Comparison of ENCODE assay signal across 12 cellular contexts in genomic region chr20:14264869-14265268, GRCh38.
DNase-seq lines count a peak whose midpoint lies in the region; ATAC-seq and TF ChIP-seq lines count a peak whose summit lies in the region.
"Had no signal": no experiment of that assay in that cellular context is flagged by ENCODE, and none has a peak within 500 bp of the region (broad histone marks: within the 10 kb centered on the region; RNA-seq: fewer than 3 reads in every experiment).

No MANE protein-coding gene starts in this region.

- H3K36me3 ChIP-seq in left lung = no peaks in the 10 kb centered on the region
- no peaks in the 10 kb centered on the region for H3K36me3 ChIP-seq in ascending aorta
- H3K36me3 ChIP-seq: thoracic aorta had no signal

- intact Hi-C loops in left lung (cut with DNase I) (no loop called here), ascending aorta (cut with DNase I) (no loop called here)

- TF ChIP-seq CTCF in left lung (IDR thresholded peaks at IDR 0.05) (no peak), ascending aorta (IDR thresholded peaks at IDR 0.05) (no peak)

- in situ Hi-C loops in Caki2 (cut with HindIII; ENCODE audit: low pct_unique_long_range_greater_than_20kb, low sequenced_read_pairs) = no loop called here

- H3K27me3 ChIP-seq in left lung (no peaks in the 10 kb centered on the region), ascending aorta (no peaks in the 10 kb centered on the region)

- H3K4me1 ChIP-seq in left lung = no peaks in the 10 kb centered on the region
- H3K4me1 ChIP-seq in ascending aorta = no peaks in the 10 kb centered on the region

- H3K27ac ChIP-seq in left lung (no peak overlapping the region), ascending aorta (no peak overlapping the region)
- H3K27ac ChIP-seq: thoracic aorta had no signal

- ATAC-seq in left lung (peak; percentile 40), HG03097 (IDR thresholded peaks at IDR 0.05; ENCODE audit: low FRiP score, unreplicated experiment) (no peak), HG03378 (IDR thresholded peaks at IDR 0.05; ENCODE audit: unreplicated experiment) (no peak)
- ATAC-seq: left cardiac atrium had no signal

- H3K4me3 ChIP-seq in left lung (no peak overlapping the region), ascending aorta (no peak overlapping the region)
- H3K4me3 ChIP-seq: thoracic aorta had no signal

- DNase-seq in Caki2 (ENCODE audit: low read depth) (peak; percentile 14), HuH-7.5 (ENCODE audit: low spot score) (peak; percentile 11), amniotic stem cell (lab: John Stamatoyannopoulos, UW) (peak; percentile 3), left lung (no peak), NCI-H345 treated with DMSO at 0.1 percent for 48 hours (lab: John Stamatoyannopoulos, UW; ENCODE audit: unreplicated experiment) (no peak), ascending aorta (ENCODE audit: low spot score in 2 of 2) (no peak)
- DNase-seq: activated B cell treated with CpG ODN at 0.5 μM for 24 hours, left cardiac atrium, NCI-H1048 had no signal

- H3K9me3 ChIP-seq in left lung = peaks cover 0 to 3% of the 10 kb centered on the region in 2 donors
- H3K9me3 ChIP-seq in ascending aorta = no peaks in the 10 kb centered on the region
- H3K9me3 ChIP-seq: thoracic aorta had no signal

Comparison
In these comparisons a context has a peak if more than half of its experiments do, and no peak if none do; other contexts are left out.
1. DNase-seq: peak in Caki2 (single experiment), HuH-7.5 (single experiment) and amniotic stem cell (single experiment); none in left lung (0 of 2), NCI-H345 treated with DMSO at 0.1 percent for 48 hours (single experiment) and ascending aorta (0 of 2).